ENCODE assay signal across 18 cellular contexts in genomic region chr15:67766963-67767362, GRCh38. TPM values are rescaled to one million over a fixed set of nuclear protein-coding genes. Genes with fewer than 3 reads are reported as not detected.
"Had no signal": no experiment of that assay in that cellular context is flagged by ENCODE, and none has a peak within 500 bp of the region (broad histone marks: within the 10 kb centered on the region; RNA-seq: fewer than 3 reads in every experiment).

No MANE protein-coding gene starts in this region.

- H3K4me1 Mint-ChIP-seq: central memory CD8-positive, alpha-beta T cell had no signal

- H3K27ac Mint-ChIP-seq: activated naive CD4-positive, alpha-beta T cell treated with anti-CD3 and anti-CD28 coated beads, Interleukin-2, amount 50 U/mL, for 24 hours; progenitor cell of endocrine pancreas had no signal

- H3K9me3 ChIP-seq: ascending aorta, colonic mucosa, gastroesophageal sphincter, thyroid gland had no signal

- ATAC-seq: gastroesophageal sphincter, left ventricle myocardium superior had no signal

- H3K27me3 ChIP-seq: ascending aorta, colonic mucosa, gastroesophageal sphincter, thyroid gland had no signal

- H3K9me3 Mint-ChIP-seq: activated naive CD4-positive, alpha-beta T cell treated with anti-CD3 and anti-CD28 coated beads, Interleukin-2, amount 50 U/mL, for 24 hours; central memory CD8-positive, alpha-beta T cell; neural crest cell had no signal

- H3K36me3 ChIP-seq: colonic mucosa, thyroid gland, WERI-Rb-1 had no signal

- H3K4me1 ChIP-seq: ascending aorta, colonic mucosa, gastroesophageal sphincter had no signal

- H3K4me3 Mint-ChIP-seq: activated naive CD4-positive, alpha-beta T cell treated with anti-CD3 and anti-CD28 coated beads, Interleukin-2, amount 50 U/mL, for 24 hours; central memory CD8-positive, alpha-beta T cell; neural crest cell had no signal

- H3K27ac ChIP-seq: ascending aorta, colonic mucosa, gastroesophageal sphincter, thyroid gland, WERI-Rb-1 had no signal

- H3K4me3 ChIP-seq: ascending aorta, colonic mucosa, gastroesophageal sphincter, thyroid gland had no signal

- DNase-seq: activated CD4-positive, alpha-beta T cell treated with anti-CD3 and anti-CD28 coated beads, Interleukin-2, amount 50 U/mL, for 4 hours; activated gamma-delta T cell; colonic mucosa; effector CD4-positive, alpha-beta T cell; left ventricle myocardium superior; stimulated activated CD4-positive, alpha-beta T cell treated with anti-CD3 and anti-CD28 coated beads, Interleukin-12 subunit alpha, Interleukin-12 subunit beta, amount 100 ng/mL, for 4 hours; stimulated activated CD4-positive, alpha-beta T cell treated with anti-CD3 and anti-CD28 coated beads, Interleukin-1b, Interleukin-23, amount 100 ng/mL, for 48 hours; stimulated activated CD8-positive, alpha-beta memory T cell treated with anti-CD3 and anti-CD28 coated beads, Interleukin-4, amount 100 ng/mL, for 48 hours; stimulated activated naive CD4-positive, alpha-beta T cell treated with Interleukin-2 at 50 U/mL for 16 hours; T1000; thyroid gland; WERI-Rb-1 had no signal

- H3K27me3 Mint-ChIP-seq: activated naive CD4-positive, alpha-beta T cell treated with anti-CD3 and anti-CD28 coated beads, Interleukin-2, amount 50 U/mL, for 24 hours; central memory CD8-positive, alpha-beta T cell; progenitor cell of endocrine pancreas had no signal

RNA-seq across cellular contexts. Expression of gene SKOR1, which starts 58.3 kb away (rescaled TPM):
- total RNA-seq: ascending aorta had no signal
